Comparison of ENCODE assay signal across 9 cellular contexts in genomic region chr1:6447016-6447817, GRCh38. TPM values are rescaled to one million over a fixed set of nuclear protein-coding genes. Genes with fewer than 3 reads are reported as not detected.
DNase-seq lines count a peak whose midpoint lies in the region; ATAC-seq and TF ChIP-seq lines count a peak whose summit lies in the region.
"Had no signal": no experiment of that assay in that cellular context is flagged by ENCODE, and none has a peak within 500 bp of the region (broad histone marks: within the 10 kb centered on the region; RNA-seq: fewer than 3 reads in every experiment).

No MANE protein-coding gene starts in this region.

- peak overlapping the region; percentile 42 for H2AFZ ChIP-seq in parathyroid adenoma

- H3K4me3 ChIP-seq in effector memory CD4-positive, alpha-beta T cell (ENCODE audit: insufficient read depth, low read depth, low read length, poor library complexity, severe bottlenecking): peak overlapping the region; percentile 61
- H3K4me3 ChIP-seq in parathyroid adenoma (ENCODE audit: low read depth, low read length) (peak overlapping the region; percentile 63), gastrocnemius medialis (peak overlapping the region in 1 of 4 donors; percentile 17), testis (no peak overlapping the region)

- no peaks in the 10 kb centered on the region for H3K36me3 ChIP-seq in effector memory CD4-positive, alpha-beta T cell (ENCODE audit: control insufficient read depth, insufficient read depth, low read length)
- H3K36me3 ChIP-seq in parathyroid adenoma (ENCODE audit: control insufficient read depth, insufficient read depth, low read length) (no peaks in the 10 kb centered on the region), gastrocnemius medialis (no peaks in the 10 kb centered on the region), testis (ENCODE audit: low read depth, missing control alignments) (no peaks in the 10 kb centered on the region)

- peak; percentile 75 for DNase-seq in DMS53 (lab: John Stamatoyannopoulos, UW)
- DNase-seq in DMS53 treated with DMSO at 0.1 percent for 48 hours (lab: John Stamatoyannopoulos, UW; ENCODE audit: unreplicated experiment): no peak
- DNase-seq in NCI-H128 (lab: John Stamatoyannopoulos, UW; ENCODE audit: unreplicated experiment): peak; percentile 64
- DNase-seq in effector memory CD4-positive, alpha-beta T cell: no peak
- no peak for DNase-seq in endothelial cell (ENCODE audit: low spot score)
- no peak for DNase-seq in gastrocnemius medialis
- no peak for DNase-seq in testis

- H3K27ac ChIP-seq in effector memory CD4-positive, alpha-beta T cell (ENCODE audit: insufficient read depth, low read length, poor library complexity, severe bottlenecking): no peak overlapping the region
- peak overlapping the region; percentile 92 for H3K27ac ChIP-seq in parathyroid adenoma
- no peak overlapping the region for H3K27ac ChIP-seq in gastrocnemius medialis
- H3K27ac ChIP-seq in testis: no peak overlapping the region
- H3K27ac ChIP-seq: 22Rv1 had no signal

- H3K4me1 Mint-ChIP-seq in endothelial cell (ENCODE audit: unreplicated experiment): peaks cover 7% of the 10 kb centered on the region

- peaks cover 9% of the 10 kb centered on the region for H3K27me3 Mint-ChIP-seq in endothelial cell (ENCODE audit: unreplicated experiment)

- no peaks in the 10 kb centered on the region for H3K9me3 Mint-ChIP-seq in endothelial cell (ENCODE audit: unreplicated experiment)

- ATAC-seq in gastrocnemius medialis: no peak

- TF ChIP-seq POLR2A in gastrocnemius medialis (IDR thresholded peaks at IDR 0.05): no peak
- TF ChIP-seq POLR2A in testis (IDR thresholded peaks at IDR 0.05): no peak

- TF ChIP-seq CTCF in parathyroid adenoma (IDR thresholded peaks at IDR 0.05): no peak
- TF ChIP-seq CTCF in endothelial cell (IDR thresholded peaks at IDR 0.05; ENCODE audit: unreplicated experiment): no peak
- TF ChIP-seq CTCF in gastrocnemius medialis (IDR thresholded peaks at IDR 0.05 in 4 of 5, conservative IDR thresholded peaks at IDR 0.05 in 1 of 5): no peak
- TF ChIP-seq CTCF in testis (IDR thresholded peaks at IDR 0.05): no peak

- H3K36me3 Mint-ChIP-seq in endothelial cell (ENCODE audit: low read depth, unreplicated experiment): peaks cover 4% of the 10 kb centered on the region

- H3K9ac ChIP-seq in parathyroid adenoma: no peak overlapping the region

- no peak overlapping the region for H3K4me3 Mint-ChIP-seq in endothelial cell (ENCODE audit: unreplicated experiment)

- H3K4me1 ChIP-seq in effector memory CD4-positive, alpha-beta T cell (ENCODE audit: control insufficient read depth, insufficient read depth, low read length, poor library complexity, severe bottlenecking): peaks cover 23% of the 10 kb centered on the region
- H3K4me1 ChIP-seq in parathyroid adenoma (peaks cover 8% of the 10 kb centered on the region), gastrocnemius medialis (peaks cover 0 to 5% of the 10 kb centered on the region in 2 donors), testis (no peaks in the 10 kb centered on the region)

- no peaks in the 10 kb centered on the region for H3K9me3 ChIP-seq in effector memory CD4-positive, alpha-beta T cell (ENCODE audit: control insufficient read depth, low read length)
- H3K9me3 ChIP-seq in parathyroid adenoma (ENCODE audit: control insufficient read depth, low read length) (no peaks in the 10 kb centered on the region), gastrocnemius medialis (no peaks in the 10 kb centered on the region), testis (no peaks in the 10 kb centered on the region)

- peaks cover 19% of the 10 kb centered on the region for H3K27me3 ChIP-seq in effector memory CD4-positive, alpha-beta T cell (replicated peaks; ENCODE audit: control insufficient read depth, insufficient read depth, low read length, poor library complexity, severe bottlenecking)
- no peaks in the 10 kb centered on the region for H3K27me3 ChIP-seq in parathyroid adenoma (ENCODE audit: control insufficient read depth, insufficient read depth, low read length)
- peaks cover 55 to 62% (median 55%) of the 10 kb centered on the region in 3 donors for H3K27me3 ChIP-seq in gastrocnemius medialis
- no peaks in the 10 kb centered on the region for H3K27me3 ChIP-seq in testis

- no peaks in the 10 kb centered on the region for H3K79me2 ChIP-seq in parathyroid adenoma

- no peak overlapping the region for H3K27ac Mint-ChIP-seq in endothelial cell (ENCODE audit: unreplicated experiment)

- H3K4me2 ChIP-seq in parathyroid adenoma (ENCODE audit: low read length): peak overlapping the region; percentile 75

- 9 to 12% methylated on average over 7 to 57 of the region's 67 CpGs for WGBS in testis, 2 donors

- in situ Hi-C loops in gastrocnemius medialis (cut with MboI; ENCODE audit: low sequenced_read_pairs in 4 of 4): no loop called here

- intact Hi-C loops in gastrocnemius medialis (cut with DNase I; ENCODE audit: low total_unique reads) (no loop called here), testis (cut with DNase I; ENCODE audit: low total_unique reads) (no loop called here)

RNA-seq across cellular contexts. Expression of gene TNFRSF25, which starts 18.8 kb away (rescaled TPM):
- 104 TPM for total RNA-seq in endothelial cell (ENCODE audit: unreplicated experiment)
- 1 to 10 TPM; 1.0 to 4.2 (median 2.7) TPM for total RNA-seq in gastrocnemius medialis
- total RNA-seq in testis: 10 to 100 TPM; 13.4 to 14.0 TPM
- polyA plus RNA-seq in testis (ENCODE audit: insufficient read depth, low read depth, low replicate concordance): 6.2 TPM

RNA-seq across cellular contexts. Expression of gene ESPN, which starts 22.6 kb away (rescaled TPM):
- 0.36 TPM for total RNA-seq in endothelial cell (ENCODE audit: unreplicated experiment)
- total RNA-seq in gastrocnemius medialis: under 1 TPM in 1 of 4 donors, not detected in 3; 0.41 TPM
- 100 to 1,000 TPM; 396 to 404 TPM for total RNA-seq in testis
- 270 TPM for polyA plus RNA-seq in testis (ENCODE audit: insufficient read depth, low read depth, low replicate concordance)

RNA-seq across cellular contexts. Expression of gene HES2, which starts 27.5 kb away (rescaled TPM):
- total RNA-seq in endothelial cell (ENCODE audit: unreplicated experiment) (0.10 TPM), gastrocnemius medialis (under 1 TPM in 1 of 4 donors, not detected in 3; 0.24 TPM), testis (1 to 10 TPM; 2.4 to 5.0 TPM)
- polyA plus RNA-seq in testis (ENCODE audit: insufficient read depth, low read depth, low replicate concordance): 2.6 TPM

RNA-seq across cellular contexts. Expression of gene PLEKHG5, which starts 44.2 kb away (rescaled TPM):
- 109 TPM for total RNA-seq in endothelial cell (ENCODE audit: unreplicated experiment)
- total RNA-seq in gastrocnemius medialis: 1 to 10 TPM; 1.2 to 2.3 (median 1.6) TPM
- total RNA-seq in testis: 10 to 100 TPM; 13.7 to 16.4 TPM
- 8.1 TPM for polyA plus RNA-seq in testis (ENCODE audit: insufficient read depth, low read depth, low replicate concordance)

RNA-seq across cellular contexts. Expression of gene ACOT7, which starts 53.6 kb away (rescaled TPM):
- total RNA-seq in endothelial cell (ENCODE audit: unreplicated experiment): 35.1 TPM
- total RNA-seq in gastrocnemius medialis: 1 to 10 TPM; 1.3 to 5.8 (median 3.2) TPM
- total RNA-seq in testis: 10 to 100 TPM; 50.3 to 52.5 TPM
- 72.8 TPM for polyA plus RNA-seq in testis (ENCODE audit: insufficient read depth, low read depth, low replicate concordance)

Comparison
In these comparisons a context has a peak if more than half of its experiments do, and no peak if none do; other contexts are left out.
1. DNase-seq: peak in DMS53 (single experiment) and NCI-H128 (single experiment); none in DMS53 treated with DMSO at 0.1 percent for 48 hours (single experiment), effector memory CD4-positive, alpha-beta T cell (0 of 3), endothelial cell (single experiment), gastrocnemius medialis (0 of 2) and testis (single experiment).
2. H3K4me3 ChIP-seq: peak in effector memory CD4-positive, alpha-beta T cell (single experiment) and parathyroid adenoma (single experiment); none in testis (0 of 2).
3. RNA of gene ESPN, which starts 22.6 kb away (total RNA-seq): 396 to 404 TPM in testis; 0.36 TPM in endothelial cell (single experiment) and 0.41 TPM in gastrocnemius medialis; every median in the first group is over 100 times any median in the second.